Comparison of ENCODE assay signal across 8 cellular contexts in genomic region chr22:21712751-21713427, GRCh38. TPM values are rescaled to one million over a fixed set of nuclear protein-coding genes. Genes with fewer than 3 reads are reported as not detected.
DNase-seq lines count a peak whose midpoint lies in the region; ATAC-seq lines count a peak whose summit lies in the region.

No MANE protein-coding gene starts in this region.

- no peak overlapping the region for H3K18ac ChIP-seq in mesenchymal stem cell (ENCODE audit: low read depth in 1 of 2, low read length in 2 of 2)

- H3K23ac ChIP-seq in mesenchymal stem cell (ENCODE audit: low read length in 2 of 2), result no peak overlapping the region

- H2AFZ ChIP-seq in mesenchymal stem cell (ENCODE audit: low read depth, low read length), result no peak overlapping the region

- H2AK5ac ChIP-seq in mesenchymal stem cell (ENCODE audit: low read length, severe bottlenecking), result no peak overlapping the region

- H3K14ac ChIP-seq in mesenchymal stem cell (ENCODE audit: low read length in 2 of 2), result no peak overlapping the region

- ATAC-seq in activated CD8-positive, alpha-beta memory T cell treated with anti-CD3 and anti-CD28 coated beads, Interleukin-2, amount 10 ng/mL, durations not matched to agents 7 days and 5 days, result peak; percentile 89

- no peak overlapping the region for H2BK15ac ChIP-seq in mesenchymal stem cell (ENCODE audit: low read depth, poor library complexity, severe bottlenecking)

- no peaks in the 10 kb centered on the region for H3K27me3 Mint-ChIP-seq in activated CD8-positive, alpha-beta memory T cell treated with anti-CD3 and anti-CD28 coated beads, Interleukin-2, amount 10 ng/mL, durations not matched to agents 7 days and 5 days
- peaks cover 3% of the 10 kb centered on the region for H3K27me3 Mint-ChIP-seq in activated CD4-positive, alpha-beta T cell treated with anti-CD3 and anti-CD28 coated beads, Interleukin-2, amount 10 ng/mL, durations not matched to agents 24 days and 14 days

- no peak overlapping the region for H2BK120ac ChIP-seq in mesenchymal stem cell (ENCODE audit: low read depth, low read length)

- peak overlapping the region in 1 of 2 experiments; percentile 42 for H3K4me3 ChIP-seq in mesenchymal stem cell (ENCODE audit: insufficient read depth in 1 of 2, low read depth in 1 of 2, low read length in 2 of 2)

- peaks cover 1% of the 10 kb centered on the region for H3K36me3 Mint-ChIP-seq in activated CD8-positive, alpha-beta memory T cell treated with anti-CD3 and anti-CD28 coated beads, Interleukin-2, amount 10 ng/mL, durations not matched to agents 7 days and 5 days
- peaks cover 2% of the 10 kb centered on the region for H3K36me3 Mint-ChIP-seq in activated CD4-positive, alpha-beta T cell treated with anti-CD3 and anti-CD28 coated beads, Interleukin-2, amount 10 ng/mL, durations not matched to agents 24 days and 14 days (ENCODE audit: low read depth)

- no peak overlapping the region for H3K4me2 ChIP-seq in mesenchymal stem cell (ENCODE audit: low read length, poor library complexity, severe bottlenecking)

- H3K9ac ChIP-seq in mesenchymal stem cell (ENCODE audit: low read length), result peak overlapping the region; percentile 44

- no peaks in the 10 kb centered on the region for H3K9me3 Mint-ChIP-seq in activated CD8-positive, alpha-beta memory T cell treated with anti-CD3 and anti-CD28 coated beads, Interleukin-2, amount 10 ng/mL, durations not matched to agents 7 days and 5 days (ENCODE audit: low read depth)
- H3K9me3 Mint-ChIP-seq in activated CD4-positive, alpha-beta T cell treated with anti-CD3 and anti-CD28 coated beads, Interleukin-2, amount 10 ng/mL, durations not matched to agents 24 days and 14 days, result no peaks in the 10 kb centered on the region

- H3K27ac Mint-ChIP-seq in activated CD8-positive, alpha-beta memory T cell treated with anti-CD3 and anti-CD28 coated beads, Interleukin-2, amount 10 ng/mL, durations not matched to agents 7 days and 5 days, result no peak overlapping the region
- no peak overlapping the region for H3K27ac Mint-ChIP-seq in activated CD4-positive, alpha-beta T cell treated with anti-CD3 and anti-CD28 coated beads, Interleukin-2, amount 10 ng/mL, durations not matched to agents 24 days and 14 days

- CTCF ChIA-PET in activated CD8-positive, alpha-beta memory T cell treated with anti-CD3 and anti-CD28 coated beads, Interleukin-2, amount 10 ng/mL, durations not matched to agents 7 days and 5 days (lab: Charles Lee), result interaction anchor here (0.6 to 2.5 kb wide), 13 partner anchors 12 to 240 kb away, joined by 3 to 16 read pairs (median 3); partner anchors contain the start of gene PPM1F

- no peak overlapping the region for H3K27ac ChIP-seq in mesenchymal stem cell (ENCODE audit: low read length, poor library complexity, severe bottlenecking)

- no peak overlapping the region for H4K8ac ChIP-seq in mesenchymal stem cell (ENCODE audit: low read length)

- H3K4me1 Mint-ChIP-seq in activated CD8-positive, alpha-beta memory T cell treated with anti-CD3 and anti-CD28 coated beads, Interleukin-2, amount 10 ng/mL, durations not matched to agents 7 days and 5 days, result peaks cover 12% of the 10 kb centered on the region
- peaks cover 4% of the 10 kb centered on the region for H3K4me1 Mint-ChIP-seq in activated CD4-positive, alpha-beta T cell treated with anti-CD3 and anti-CD28 coated beads, Interleukin-2, amount 10 ng/mL, durations not matched to agents 24 days and 14 days

- peaks cover 0 to 11% of the 10 kb centered on the region in 2 experiments for H3K27me3 ChIP-seq in mesenchymal stem cell (ENCODE audit: control insufficient read depth in 1 of 2, insufficient read depth in 1 of 2, low read length in 2 of 2)

- peak; percentile 74 for DNase-seq in activated CD8-positive, alpha-beta memory T cell treated with anti-CD3 and anti-CD28 coated beads, Interleukin-2, amount 10 ng/mL, durations not matched to agents 7 days and 5 days
- no peak for DNase-seq in activated CD8-positive, alpha-beta memory T cell treated with anti-CD3 and anti-CD28 coated beads for 24 hours
- peak; percentile 88 to 90 for DNase-seq in NCI-H524 (lab: John Stamatoyannopoulos, UW)
- DNase-seq in activated CD4-positive, alpha-beta T cell treated with anti-CD3 and anti-CD28 coated beads, Interleukin-2, amount 10 ng/mL, durations not matched to agents 24 days and 14 days, result peak; percentile 85
- peak; percentile 11 for DNase-seq in effector CD8-positive, alpha-beta T cell (lab: John Stamatoyannopoulos, UW)
- DNase-seq in mesenchymal stem cell, result peak; percentile 85
- peak; percentile 24 for DNase-seq in stimulated activated CD8-positive, alpha-beta memory T cell treated with anti-CD3 and anti-CD28 coated beads, Interleukin-15, amount 100 ng/mL, for 1 hour (ENCODE audit: low read depth)
- DNase-seq in NCI-H187 (lab: John Stamatoyannopoulos, UW), result no peak

- no peak overlapping the region for H3K4me3 Mint-ChIP-seq in activated CD8-positive, alpha-beta memory T cell treated with anti-CD3 and anti-CD28 coated beads, Interleukin-2, amount 10 ng/mL, durations not matched to agents 7 days and 5 days
- H3K4me3 Mint-ChIP-seq in activated CD4-positive, alpha-beta T cell treated with anti-CD3 and anti-CD28 coated beads, Interleukin-2, amount 10 ng/mL, durations not matched to agents 24 days and 14 days, result no peak overlapping the region

- H4K91ac ChIP-seq in mesenchymal stem cell (ENCODE audit: low read length), result no peak overlapping the region

- H3K79me1 ChIP-seq in mesenchymal stem cell (replicated peaks; ENCODE audit: low read length, poor library complexity, severe bottlenecking), result no peaks in the 10 kb centered on the region

- no peaks in the 10 kb centered on the region for H3K36me3 ChIP-seq in mesenchymal stem cell (ENCODE audit: control insufficient read depth in 1 of 2, insufficient read depth in 2 of 2, low read depth in 1 of 2, low read length in 2 of 2)

- H2BK12ac ChIP-seq in mesenchymal stem cell (ENCODE audit: low read length in 2 of 2), result no peak overlapping the region

- H3K9me3 ChIP-seq in mesenchymal stem cell (ENCODE audit: control insufficient read depth, low read length), result no peaks in the 10 kb centered on the region

- H3K4ac ChIP-seq in mesenchymal stem cell (ENCODE audit: low read depth in 1 of 2, low read length in 2 of 2), result no peak overlapping the region

- intact Hi-C loops in activated CD4-positive, alpha-beta T cell treated with anti-CD3 and anti-CD28 coated beads, Interleukin-2, amount 10 ng/mL, durations not matched to agents 24 days and 14 days (cut with micrococcal nuclease), result loop anchor here (1.0 kb wide), 2 partner anchors 225 to 239 kb away; partner anchors contain the start of gene PPM1F

- H3K4me1 ChIP-seq in mesenchymal stem cell (ENCODE audit: control insufficient read depth, insufficient read depth, low read depth, low read length), result peaks cover 4% of the 10 kb centered on the region

- 32% methylated on average over 12 of the region's 14 CpGs for WGBS in mesenchymal stem cell

- H2BK5ac ChIP-seq in mesenchymal stem cell (ENCODE audit: low read depth, low read length, poor library complexity, severe bottlenecking), result no peak overlapping the region

RNA-seq across cellular contexts. Expression of gene YPEL1, which starts 22.7 kb away (rescaled TPM):
- 10 to 100 TPM in 1 of 2 experiments, 1 to 10 TPM in 1; 7.2 to 21.6 TPM for total RNA-seq in activated CD8-positive, alpha-beta memory T cell treated with anti-CD3 and anti-CD28 coated beads, Interleukin-2, amount 10 ng/mL, durations not matched to agents 7 days and 5 days
- total RNA-seq in activated CD4-positive, alpha-beta T cell treated with anti-CD3 and anti-CD28 coated beads, Interleukin-2, amount 10 ng/mL, durations not matched to agents 24 days and 14 days, result 0.61 and 1.3 TPM in 2 replicates
- polyA plus RNA-seq in mesenchymal stem cell (2013, experiment 1 of 2), result 0.48 TPM
- 0.41 TPM for polyA plus RNA-seq in mesenchymal stem cell (2013, experiment 2 of 2)

RNA-seq across cellular contexts. Expression of gene PPIL2, which starts 47.1 kb away (rescaled TPM):
- total RNA-seq in activated CD8-positive, alpha-beta memory T cell treated with anti-CD3 and anti-CD28 coated beads, Interleukin-2, amount 10 ng/mL, durations not matched to agents 7 days and 5 days, result 10 to 100 TPM; 55.7 to 61.2 TPM
- total RNA-seq in activated CD4-positive, alpha-beta T cell treated with anti-CD3 and anti-CD28 coated beads, Interleukin-2, amount 10 ng/mL, durations not matched to agents 24 days and 14 days, result 53.1 and 55.9 TPM in 2 replicates
- 30.8 TPM for polyA plus RNA-seq in mesenchymal stem cell (2013, experiment 1 of 2)
- 29.5 TPM for polyA plus RNA-seq in mesenchymal stem cell (2013, experiment 2 of 2)

Comparison
In these comparisons a context has a peak if more than half of its experiments do, and no peak if none do; other contexts are left out.
1. DNase-seq: peak in activated CD8-positive, alpha-beta memory T cell treated with anti-CD3 and anti-CD28 coated beads, Interleukin-2, amount 10 ng/mL, durations not matched to agents 7 days and 5 days (single experiment), NCI-H524 (2 of 2), activated CD4-positive, alpha-beta T cell treated with anti-CD3 and anti-CD28 coated beads, Interleukin-2, amount 10 ng/mL, durations not matched to agents 24 days and 14 days (single experiment), effector CD8-positive, alpha-beta T cell (single experiment), mesenchymal stem cell (single experiment) and stimulated activated CD8-positive, alpha-beta memory T cell treated with anti-CD3 and anti-CD28 coated beads, Interleukin-15, amount 100 ng/mL, for 1 hour (single experiment); none in activated CD8-positive, alpha-beta memory T cell treated with anti-CD3 and anti-CD28 coated beads for 24 hours (single experiment) and NCI-H187 (0 of 2).